ENCODE assay signal across 10 cellular contexts in genomic region chr19:38635483-38636399, GRCh38. TPM values are rescaled to one million over a fixed set of nuclear protein-coding genes. Genes with fewer than 3 reads are reported as not detected.
DNase-seq lines count a peak whose midpoint lies in the region; ATAC-seq lines count a peak whose summit lies in the region.
"Had no signal": no experiment of that assay in that cellular context is flagged by ENCODE, and none has a peak within 500 bp of the region (broad histone marks: within the 10 kb centered on the region; RNA-seq: fewer than 3 reads in every experiment).

No MANE protein-coding gene starts in this region.

- no peak overlapping the region for H3K4me3 Mint-ChIP-seq in activated T-cell treated with anti-CD3 and anti-CD28 coated beads, Interleukin-2, amount 50 U/mL, for 24 hours
- H3K4me3 Mint-ChIP-seq in activated CD4-positive, alpha-beta memory T cell treated with anti-CD3 and anti-CD28 coated beads for 36 hours, result no peak overlapping the region
- H3K4me3 Mint-ChIP-seq in stimulated activated naive B cell treated with anti-CD40 and anti-IgM and Interleukin-4, amounts not matched to agents 10 μg/mL and 1 μg/mL and 100 μg/mL, for 72 hours, result no peak overlapping the region

- no peak for DNase-seq in activated T-cell treated with anti-CD3 and anti-CD28 coated beads, Interleukin-2, amount 50 U/mL, for 24 hours
- DNase-seq in activated T-cell treated with anti-CD3 and anti-CD28 coated beads, Interleukin-2, amount 50 U/mL, for 1 hour, result no peak
- DNase-seq in activated CD4-positive, alpha-beta memory T cell treated with anti-CD3 and anti-CD28 coated beads for 36 hours, result no peak
- DNase-seq in islet precursor cell (peak; percentile 63), mesenteric fat pad (ENCODE audit: low spot score) (no peak), putamen (ENCODE audit: low spot score) (no peak)
- no peak for DNase-seq in stimulated activated naive B cell treated with anti-CD40 and anti-IgM and Interleukin-4, amounts not matched to agents 10 μg/mL and 1 μg/mL and 100 μg/mL, for 72 hours
- DNase-seq: foreskin fibroblast, thyroid gland had no signal

- no peaks in the 10 kb centered on the region for H3K27me3 Mint-ChIP-seq in activated T-cell treated with anti-CD3 and anti-CD28 coated beads, Interleukin-2, amount 50 U/mL, for 24 hours
- no peaks in the 10 kb centered on the region for H3K27me3 Mint-ChIP-seq in activated CD4-positive, alpha-beta memory T cell treated with anti-CD3 and anti-CD28 coated beads for 36 hours
- H3K27me3 Mint-ChIP-seq in stimulated activated naive B cell treated with anti-CD40 and anti-IgM and Interleukin-4, amounts not matched to agents 10 μg/mL and 1 μg/mL and 100 μg/mL, for 72 hours, result no peaks in the 10 kb centered on the region

- H3K36me3 Mint-ChIP-seq in activated T-cell treated with anti-CD3 and anti-CD28 coated beads, Interleukin-2, amount 50 U/mL, for 24 hours (ENCODE audit: low read depth), result peaks cover 65% of the 10 kb centered on the region
- peaks cover 27% of the 10 kb centered on the region for H3K36me3 Mint-ChIP-seq in activated CD4-positive, alpha-beta memory T cell treated with anti-CD3 and anti-CD28 coated beads for 36 hours
- peaks cover 33 to 45% of the 10 kb centered on the region in 2 donors for H3K36me3 Mint-ChIP-seq in stimulated activated naive B cell treated with anti-CD40 and anti-IgM and Interleukin-4, amounts not matched to agents 10 μg/mL and 1 μg/mL and 100 μg/mL, for 72 hours

- ATAC-seq in stimulated activated naive B cell treated with anti-CD40 and anti-IgM and Interleukin-4, amounts not matched to agents 10 μg/mL and 1 μg/mL and 100 μg/mL, for 72 hours (replicated peaks), result no peak
- no peak for ATAC-seq in HG03159 (IDR thresholded peaks at IDR 0.05; ENCODE audit: unreplicated experiment)

- POLR2A ChIA-PET in activated CD4-positive, alpha-beta memory T cell treated with anti-CD3 and anti-CD28 coated beads for 36 hours (lab: Charles Lee), result no interaction called here

- H3K9me3 Mint-ChIP-seq in activated T-cell treated with anti-CD3 and anti-CD28 coated beads, Interleukin-2, amount 50 U/mL, for 24 hours, result no peaks in the 10 kb centered on the region
- H3K9me3 Mint-ChIP-seq in activated CD4-positive, alpha-beta memory T cell treated with anti-CD3 and anti-CD28 coated beads for 36 hours, result no peaks in the 10 kb centered on the region
- H3K9me3 Mint-ChIP-seq in stimulated activated naive B cell treated with anti-CD40 and anti-IgM and Interleukin-4, amounts not matched to agents 10 μg/mL and 1 μg/mL and 100 μg/mL, for 72 hours, result peaks cover 0 to 3% of the 10 kb centered on the region in 2 donors

- CTCF ChIA-PET in activated CD4-positive, alpha-beta memory T cell treated with anti-CD3 and anti-CD28 coated beads for 36 hours (lab: Charles Lee), result interaction anchor here (0.6 to 7.0 kb wide), 22 partner anchors 9 to 299 kb away, joined by 3 to 80 read pairs (median 7); partner anchors contain the start of genes ACTN4, ECH1, EIF3K and FAM98C

- intact Hi-C loops in activated CD4-positive, alpha-beta memory T cell treated with anti-CD3 and anti-CD28 coated beads for 36 hours (cut with micrococcal nuclease), result loop anchor here (2.0 to 10.0 kb wide), 4 partner anchors 17 to 233 kb away; partner anchors contain the start of genes EIF3K and FAM98C

- peaks cover 34% of the 10 kb centered on the region for H3K4me1 Mint-ChIP-seq in activated T-cell treated with anti-CD3 and anti-CD28 coated beads, Interleukin-2, amount 50 U/mL, for 24 hours (ENCODE audit: low read depth)
- peaks cover 30% of the 10 kb centered on the region for H3K4me1 Mint-ChIP-seq in activated CD4-positive, alpha-beta memory T cell treated with anti-CD3 and anti-CD28 coated beads for 36 hours (ENCODE audit: low read depth)
- H3K4me1 Mint-ChIP-seq in stimulated activated naive B cell treated with anti-CD40 and anti-IgM and Interleukin-4, amounts not matched to agents 10 μg/mL and 1 μg/mL and 100 μg/mL, for 72 hours, result peaks cover 19 to 35% of the 10 kb centered on the region in 2 donors

- peak overlapping the region; percentile 76 for H3K27ac Mint-ChIP-seq in activated T-cell treated with anti-CD3 and anti-CD28 coated beads, Interleukin-2, amount 50 U/mL, for 24 hours
- peak overlapping the region; percentile 78 for H3K27ac Mint-ChIP-seq in activated CD4-positive, alpha-beta memory T cell treated with anti-CD3 and anti-CD28 coated beads for 36 hours
- H3K27ac Mint-ChIP-seq in stimulated activated naive B cell treated with anti-CD40 and anti-IgM and Interleukin-4, amounts not matched to agents 10 μg/mL and 1 μg/mL and 100 μg/mL, for 72 hours, result peak overlapping the region; percentile 76

RNA-seq across cellular contexts. Expression of gene ACTN4, which starts 11.7 kb away (rescaled TPM):
- total RNA-seq in activated CD4-positive, alpha-beta memory T cell treated with anti-CD3 and anti-CD28 coated beads for 36 hours, result 100 to 1,000 TPM; 267 to 270 TPM
- total RNA-seq in mesenteric fat pad, result 431 TPM

RNA-seq across cellular contexts. Expression of gene EIF3K, which starts 16.8 kb away (rescaled TPM):
- 100 to 1,000 TPM; 273 to 287 TPM for total RNA-seq in activated CD4-positive, alpha-beta memory T cell treated with anti-CD3 and anti-CD28 coated beads for 36 hours
- total RNA-seq in mesenteric fat pad, result 252 TPM

RNA-seq across cellular contexts. Expression of gene MAP4K1, which starts 18.0 kb away (rescaled TPM):
- total RNA-seq in activated CD4-positive, alpha-beta memory T cell treated with anti-CD3 and anti-CD28 coated beads for 36 hours, result 100 to 1,000 TPM; 205 TPM
- total RNA-seq in mesenteric fat pad, result 3.9 TPM

Comparison
In these comparisons a context has a peak if more than half of its experiments do, and no peak if none do; other contexts are left out.
1. RNA of gene MAP4K1, which starts 18.0 kb away (total RNA-seq): 205 TPM in activated CD4-positive, alpha-beta memory T cell treated with anti-CD3 and anti-CD28 coated beads for 36 hours; 3.9 TPM in mesenteric fat pad (single experiment); every median in the first group is over 10 times any median in the second.
2. Peak in every context shown above with its lines, with median percentiles within 50 percentile points of each other: H3K27ac Mint-ChIP-seq.